Comparison of ENCODE assay signal across 6 cellular contexts in genomic region chr1:43365678-43366077, GRCh38. TPM values are rescaled to one million over a fixed set of nuclear protein-coding genes. Genes with fewer than 3 reads are reported as not detected.
A peak's percentile ranks its signal among the peaks of the same experiment; 100 is the strongest.
DNase-seq lines count a peak whose midpoint lies in the region; ATAC-seq and TF ChIP-seq lines count a peak whose summit lies in the region.

No MANE protein-coding gene starts in this region.

- no peak for TF ChIP-seq EP300 in suprapubic skin (IDR thresholded peaks at IDR 0.05)

- peak overlapping the region; percentile 96 for H3K27ac ChIP-seq in suprapubic skin

- no peaks in the 10 kb centered on the region for H3K27me3 ChIP-seq in suprapubic skin

- peak overlapping the region; percentile 75 for H3K4me3 ChIP-seq in epithelial cell of esophagus (ENCODE audit: low read length)
- H3K4me3 ChIP-seq in suprapubic skin, result peak overlapping the region; percentile 80

- no peaks in the 10 kb centered on the region for H3K9me3 Mint-ChIP-seq in activated T-cell treated with anti-CD3 and anti-CD28 coated beads, Interleukin-2, amount 50 U/mL, for 4 hours

- H3K4me3 Mint-ChIP-seq in activated T-cell treated with anti-CD3 and anti-CD28 coated beads, Interleukin-2, amount 50 U/mL, for 4 hours, result peak overlapping the region; percentile 90

- H3K36me3 ChIP-seq in suprapubic skin, result peaks cover 49% of the 10 kb centered on the region

- peaks cover 26% of the 10 kb centered on the region for H3K4me1 Mint-ChIP-seq in activated T-cell treated with anti-CD3 and anti-CD28 coated beads, Interleukin-2, amount 50 U/mL, for 4 hours (ENCODE audit: low read depth)

- TF ChIP-seq CTCF in epithelial cell of esophagus (IDR thresholded peaks at IDR 0.05; ENCODE audit: insufficient read depth, low read depth, low read length, missing control alignments), result no peak
- TF ChIP-seq CTCF in suprapubic skin (IDR thresholded peaks at IDR 0.05), result no peak

- WGBS in suprapubic skin, result 81% methylated on average over 2 of the region's 2 CpGs

- H3K9me3 ChIP-seq in suprapubic skin, result no peaks in the 10 kb centered on the region

- H3K4me1 ChIP-seq in suprapubic skin, result peaks cover 38% of the 10 kb centered on the region

- DNase-seq in activated T-cell treated with anti-CD3 and anti-CD28 coated beads, Interleukin-2, amount 50 U/mL, for 4 hours, result no peak
- DNase-seq in activated T-cell treated with anti-CD3 and anti-CD28 coated beads, Interleukin-2, amount 50 U/mL, for 48 hours, result no peak
- DNase-seq in epithelial cell of esophagus (ENCODE audit: low read depth) (no peak), suprapubic skin (ENCODE audit: low spot score in 2 of 2) (no peak), kidney glomerular epithelial cell (lab: John Stamatoyannopoulos, UW) (no peak)

- no peak for ATAC-seq in activated T-cell treated with anti-CD3 and anti-CD28 coated beads, Interleukin-2, amount 50 U/mL, for 4 hours
- ATAC-seq in GM21390 (IDR thresholded peaks at IDR 0.05; ENCODE audit: unreplicated experiment), result no peak

- peaks cover 16% of the 10 kb centered on the region for H3K36me3 Mint-ChIP-seq in activated T-cell treated with anti-CD3 and anti-CD28 coated beads, Interleukin-2, amount 50 U/mL, for 4 hours (ENCODE audit: insufficient read depth)

- no peak for TF ChIP-seq POLR2A in suprapubic skin (IDR thresholded peaks at IDR 0.05)

- no peaks in the 10 kb centered on the region for H3K27me3 Mint-ChIP-seq in activated T-cell treated with anti-CD3 and anti-CD28 coated beads, Interleukin-2, amount 50 U/mL, for 4 hours (ENCODE audit: low read depth)

RNA-seq across cellular contexts. Expression of gene ELOVL1, which starts 2.1 kb away (rescaled TPM):
- 10 to 100 TPM; 91.4 to 99.8 (median 92.8) TPM for total RNA-seq in activated T-cell treated with anti-CD3 and anti-CD28 coated beads, Interleukin-2, amount 50 U/mL, for 4 hours
- total RNA-seq in suprapubic skin, result 100 to 1,000 TPM; 149 to 434 (median 349) TPM

RNA-seq across cellular contexts. Expression of gene CDC20, which starts 6.9 kb away (rescaled TPM):
- total RNA-seq in activated T-cell treated with anti-CD3 and anti-CD28 coated beads, Interleukin-2, amount 50 U/mL, for 4 hours, result 10 to 100 TPM; 47.3 to 70.1 (median 60.3) TPM
- total RNA-seq in suprapubic skin, result 10 to 100 TPM in 1 of 4 donors, 1 to 10 TPM in 3; 5.8 to 11.6 (median 7.8) TPM

RNA-seq across cellular contexts. Expression of gene MED8, which starts 23.9 kb away (rescaled TPM):
- 10 to 100 TPM; 49.8 to 59.1 (median 50.4) TPM for total RNA-seq in activated T-cell treated with anti-CD3 and anti-CD28 coated beads, Interleukin-2, amount 50 U/mL, for 4 hours
- total RNA-seq in suprapubic skin, result 10 to 100 TPM; 26.8 to 43.2 (median 40.3) TPM

RNA-seq across cellular contexts. Expression of gene SZT2, which starts 24.0 kb away (rescaled TPM):
- 10 to 100 TPM; 37.1 to 44.2 (median 39.5) TPM for total RNA-seq in activated T-cell treated with anti-CD3 and anti-CD28 coated beads, Interleukin-2, amount 50 U/mL, for 4 hours
- 100 to 1,000 TPM in 1 of 4 donors, 10 to 100 TPM in 3; 44.2 to 132 (median 65.5) TPM for total RNA-seq in suprapubic skin

RNA-seq across cellular contexts. Expression of gene MPL, which starts 28.1 kb away (rescaled TPM):
- not detected for total RNA-seq in activated T-cell treated with anti-CD3 and anti-CD28 coated beads, Interleukin-2, amount 50 U/mL, for 4 hours
- not detected for total RNA-seq in suprapubic skin
